Comparison of ENCODE assay signal across 6 cellular contexts in genomic region chr2:241150660-241151530, GRCh38. TPM values are rescaled to one million over a fixed set of nuclear protein-coding genes. Genes with fewer than 3 reads are reported as not detected.
DNase-seq lines count a peak whose midpoint lies in the region; ATAC-seq and TF ChIP-seq lines count a peak whose summit lies in the region.

No MANE protein-coding gene starts in this region.

- POLR2A ChIA-PET in CD4-positive, alpha-beta T cell (lab: Charles Lee), result interaction anchor here (0.6 to 4.9 kb wide), 15 partner anchors 24 to 565 kb away, joined by 3 to 73 read pairs (median 5); partner anchors contain the start of genes ATG4B, CAPN10, HDLBP and MTERF4

- intact Hi-C loops in CD4-positive, alpha-beta T cell (cut with DNase I, micrococcal nuclease), result loop anchor here (1.0 to 10.0 kb wide), 12 partner anchors 49 to 584 kb away; partner anchors contain the start of genes D2HGDH (in 1 of the 2), FARP2 (in 1 of the 2), MTERF4 (in 1 of the 2) and STK25 (in 1 of the 2)
- intact Hi-C loops in transverse colon (cut with DNase I; ENCODE audit: low total_unique reads), result no loop called here

- TF ChIP-seq CTCF in CD4-positive, alpha-beta T cell (IDR thresholded peaks at IDR 0.05), result no peak
- TF ChIP-seq CTCF in hepatocyte (IDR thresholded peaks at IDR 0.05; ENCODE audit: poor library complexity) (no peak), transverse colon (IDR thresholded peaks at IDR 0.05) (no peak)

- no peaks in the 10 kb centered on the region for H3K9me3 Mint-ChIP-seq in CD4-positive, alpha-beta T cell

- H3K27ac ChIP-seq in CD4-positive, alpha-beta T cell (ENCODE audit: low read depth, low read length), result peak overlapping the region; percentile 41
- peak overlapping the region; percentile 73 for H3K27ac ChIP-seq in hepatocyte
- H3K27ac ChIP-seq in transverse colon, result peak overlapping the region; percentile 85 to 93 (median 87)

- H3K9me2 ChIP-seq in hepatocyte (replicated peaks; ENCODE audit: insufficient read depth), result no peaks in the 10 kb centered on the region

- ATAC-seq in CD4-positive, alpha-beta T cell (ENCODE audit: poor library complexity), result no peak
- no peak for ATAC-seq in HG03457 (IDR thresholded peaks at IDR 0.05; ENCODE audit: unreplicated experiment)

- peak overlapping the region; percentile 89 for H3K27ac Mint-ChIP-seq in CD4-positive, alpha-beta T cell

- TF ChIP-seq EP300 in transverse colon (IDR thresholded peaks at IDR 0.05; ENCODE audit: low read depth), result no peak

- H3K36me3 Mint-ChIP-seq in CD4-positive, alpha-beta T cell (ENCODE audit: low read depth), result peaks cover 39% of the 10 kb centered on the region

- H3K36me3 ChIP-seq in hepatocyte (replicated peaks; ENCODE audit: insufficient read depth, low read depth), result no peaks in the 10 kb centered on the region
- H3K36me3 ChIP-seq in transverse colon, result no peaks in the 10 kb centered on the region

- CTCF ChIA-PET in CD4-positive, alpha-beta T cell (lab: Charles Lee), result interaction anchor here (0.9 to 6.9 kb wide), 9 partner anchors 30 to 236 kb away, joined by 3 to 66 read pairs (median 5); no protein-coding TSS in a partner anchor

- peak overlapping the region; percentile 80 for H3K4me2 ChIP-seq in hepatocyte

- no peaks in the 10 kb centered on the region for H4K20me1 ChIP-seq in hepatocyte (ENCODE audit: insufficient read depth, poor library complexity, severe bottlenecking)

- no peak for DNase-seq in CD4-positive, alpha-beta T cell
- DNase-seq in RKO (ENCODE audit: low spot score), result peak; percentile 38
- no peak for DNase-seq in hepatocyte (ENCODE audit: low spot score)
- DNase-seq in transverse colon, result peak; percentile 52
- no peak for DNase-seq in SW 1271 (lab: John Stamatoyannopoulos, UW)

- 15% methylated on average over 30 of the region's 37 CpGs for WGBS in hepatocyte (ENCODE audit: low lambda C conversion rate, missing lambda C conversion rate)
- 7 to 15% methylated on average over 8 to 26 of the region's 37 CpGs for WGBS in transverse colon (ENCODE audit: low coverage in 1 of 2), 2 donors

- in situ Hi-C loops in transverse colon (cut with MboI; ENCODE audit: low pct_ligation_motif_present in 1 of 4, low pct_unique_long_range_greater_than_20kb in 1 of 4, low sequenced_read_pairs in 3 of 4), result no loop called here

- no peaks in the 10 kb centered on the region for H3K27me3 Mint-ChIP-seq in CD4-positive, alpha-beta T cell

- peak overlapping the region; percentile 97 for H3K4me3 Mint-ChIP-seq in CD4-positive, alpha-beta T cell

- no peaks in the 10 kb centered on the region for H3K27me3 ChIP-seq in CD4-positive, alpha-beta T cell (ENCODE audit: control insufficient read depth, insufficient read depth, low read length)
- H3K27me3 ChIP-seq in hepatocyte (no peaks in the 10 kb centered on the region), transverse colon (no peaks in the 10 kb centered on the region)

- no peak for TF ChIP-seq POLR2A in transverse colon (IDR thresholded peaks at IDR 0.05)

- peak overlapping the region; percentile 53 for H3K4me3 ChIP-seq in hepatocyte
- H3K4me3 ChIP-seq in transverse colon, result peak overlapping the region; percentile 76 to 96 (median 94)

- H3K4me1 ChIP-seq in hepatocyte (ENCODE audit: insufficient read depth) (no peaks in the 10 kb centered on the region), transverse colon (peaks cover 8 to 21% (median 20%) of the 10 kb centered on the region in 4 donors)

- peaks cover 43% of the 10 kb centered on the region for H3K4me1 Mint-ChIP-seq in CD4-positive, alpha-beta T cell (ENCODE audit: low read depth)

- peak overlapping the region; percentile 81 for H2AFZ ChIP-seq in hepatocyte

- H3K79me2 ChIP-seq in hepatocyte, result peaks cover 9% of the 10 kb centered on the region

- no peaks in the 10 kb centered on the region for H3K9me3 ChIP-seq in CD4-positive, alpha-beta T cell (ENCODE audit: control insufficient read depth, low read length)
- H3K9me3 ChIP-seq in hepatocyte (ENCODE audit: low read depth) (no peaks in the 10 kb centered on the region), transverse colon (no peaks in the 10 kb centered on the region)

RNA-seq across cellular contexts. Expression of gene PPP1R7, which starts 0.6 kb away (rescaled TPM):
- total RNA-seq in CD4-positive, alpha-beta T cell, result 10 to 100 TPM; 36.4 to 38.2 TPM
- total RNA-seq in hepatocyte (46.7 and 55.5 TPM in 2 replicates), transverse colon (10 to 100 TPM; 10.8 to 84.2 (median 46.5) TPM)
- polyA plus RNA-seq in hepatocyte, result 84.9 and 86.9 TPM in 2 replicates

RNA-seq across cellular contexts. Expression of gene PASK, which starts 1.6 kb away (rescaled TPM):
- 10 to 100 TPM; 78.0 to 87.9 TPM for total RNA-seq in CD4-positive, alpha-beta T cell
- total RNA-seq in hepatocyte, result 3.0 and 8.8 TPM in 2 replicates
- 2.5 and 2.6 TPM in 2 replicates for polyA plus RNA-seq in hepatocyte
- 10 to 100 TPM in 2 of 4 donors, 1 to 10 TPM in 2; 7.0 to 35.2 (median 19.1) TPM for total RNA-seq in transverse colon

RNA-seq across cellular contexts. Expression of gene ANO7, which starts 37.6 kb away (rescaled TPM):
- total RNA-seq in CD4-positive, alpha-beta T cell, result under 1 TPM; 0.14 to 0.25 TPM
- total RNA-seq in hepatocyte (0.72 and 1.00 TPM in 2 replicates), transverse colon (100 to 1,000 TPM in 1 of 4 donors, 10 to 100 TPM in 3; 37.2 to 202 (median 71.0) TPM)
- polyA plus RNA-seq in hepatocyte, result 1.4 and 3.0 TPM in 2 replicates

RNA-seq across cellular contexts. Expression of gene MTERF4, which starts 48.8 kb away (rescaled TPM):
- total RNA-seq in CD4-positive, alpha-beta T cell, result 10 to 100 TPM; 84.0 to 87.5 TPM
- total RNA-seq in hepatocyte, result 39.4 and 40.3 TPM in 2 replicates
- 17.4 and 20.3 TPM in 2 replicates for polyA plus RNA-seq in hepatocyte
- total RNA-seq in transverse colon, result 100 to 1,000 TPM in 1 of 4 donors, 10 to 100 TPM in 3; 25.4 to 161 (median 34.3) TPM

Comparison
In these comparisons a context has a peak if more than half of its experiments do, and no peak if none do; other contexts are left out.
1. DNase-seq: peak in RKO (single experiment) and transverse colon (single experiment); none in CD4-positive, alpha-beta T cell (0 of 10), hepatocyte (single experiment) and SW 1271 (0 of 2).
2. RNA of gene ANO7, which starts 37.6 kb away (total RNA-seq): 37.2 to 202 TPM in transverse colon; 0.72 to 1.00 TPM in hepatocyte and 0.14 to 0.25 TPM in CD4-positive, alpha-beta T cell; every median in the first group is over 10 times any median in the second.
3. Peak in every context shown above with its lines, with median percentiles within 50 percentile points of each other: H3K27ac ChIP-seq.